Comparison of ENCODE assay signal across 17 cellular contexts in the genomic region with DNA sequence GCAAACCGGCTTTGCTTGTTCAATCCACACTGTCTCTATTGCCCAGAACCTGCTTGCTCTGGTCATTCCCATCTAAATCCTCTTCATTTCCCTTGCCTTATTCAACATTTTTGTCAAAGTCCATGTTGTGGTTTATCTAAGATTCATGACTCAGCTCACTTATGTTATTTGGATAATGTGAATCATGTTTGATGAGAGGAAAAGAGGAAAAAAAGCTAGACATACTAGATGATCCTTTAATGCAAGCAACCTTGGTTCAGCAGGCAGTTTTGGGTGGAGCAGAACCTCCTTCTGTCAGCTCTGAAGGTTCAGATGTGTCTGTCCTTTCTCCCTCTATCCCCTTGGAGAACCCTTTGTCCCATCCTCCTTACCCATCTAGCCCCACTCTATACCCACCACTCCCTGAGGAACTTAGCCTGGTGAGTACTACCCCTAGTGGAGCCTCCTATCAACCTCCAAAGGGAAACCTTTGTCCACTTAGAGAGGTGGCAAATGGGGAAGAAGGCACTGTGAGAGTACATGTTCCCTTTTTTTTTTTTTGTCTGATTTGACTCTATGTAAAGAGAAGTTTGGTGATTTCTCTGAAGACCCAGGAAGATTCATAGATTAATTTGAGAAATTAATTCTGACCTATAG. TPM values are rescaled to one million over a fixed set of nuclear protein-coding genes. Genes with fewer than 3 reads are reported as not detected.
DNase-seq lines count a peak whose midpoint lies in the region; ATAC-seq and TF ChIP-seq lines count a peak whose summit lies in the region.
"Had no signal": no experiment of that assay in that cellular context is flagged by ENCODE, and none has a peak within 500 bp of the region (broad histone marks: within the 10 kb centered on the region; RNA-seq: fewer than 3 reads in every experiment).

No MANE protein-coding gene starts in this region.

- H3K27me3 Mint-ChIP-seq in activated T-cell treated with anti-CD3 and anti-CD28 coated beads, Interleukin-2, amount 50 U/mL, for 72 hours (ENCODE audit: low read depth): no peaks in the 10 kb centered on the region
- H3K27me3 Mint-ChIP-seq: stimulated activated naive CD8-positive, alpha-beta T cell treated with anti-CD3 and anti-CD28 coated beads, Interleukin-15, Interleukin-2, amounts not matched to agents 100 ng/mL and 50 ng/mL, for 24 hours had no signal

- TF ChIP-seq CTCF in RWPE2 (IDR thresholded peaks at IDR 0.05; ENCODE audit: poor library complexity, severe bottlenecking): no peak
- no peak for TF ChIP-seq CTCF in fibroblast of the aortic adventitia (IDR thresholded peaks at IDR 0.05; ENCODE audit: insufficient read depth, low read length)
- no peak for TF ChIP-seq CTCF in tibial artery (IDR thresholded peaks at IDR 0.05)
- TF ChIP-seq CTCF in tibial nerve (IDR thresholded peaks at IDR 0.05): no peak

- peak overlapping the region; percentile 11 for H3K27ac Mint-ChIP-seq in activated T-cell treated with anti-CD3 and anti-CD28 coated beads, Interleukin-2, amount 50 U/mL, for 72 hours
- H3K27ac Mint-ChIP-seq: brain; stimulated activated naive CD8-positive, alpha-beta T cell treated with anti-CD3 and anti-CD28 coated beads, Interleukin-15, Interleukin-2, amounts not matched to agents 100 ng/mL and 50 ng/mL, for 24 hours had no signal

- no peak for TF ChIP-seq EP300 in tibial nerve (IDR thresholded peaks at IDR 0.05)

- H3K4me1 ChIP-seq in RWPE2 (ENCODE audit: insufficient read depth, poor library complexity, severe bottlenecking): peaks cover 5% of the 10 kb centered on the region
- H3K4me1 ChIP-seq in tibial artery: peaks cover 0 to 14% (median 7%) of the 10 kb centered on the region in 4 donors
- peaks cover 0 to 28% (median 8%) of the 10 kb centered on the region in 4 donors for H3K4me1 ChIP-seq in tibial nerve

- ATAC-seq in activated T-cell treated with anti-CD3 and anti-CD28 coated beads, Interleukin-2, amount 50 U/mL, for 72 hours (replicated peaks in 1 of 2): no peak
- peak; percentile 66 for ATAC-seq in RWPE2 (ENCODE audit: low read depth)
- ATAC-seq: HepG2, left colon had no signal

- no peaks in the 10 kb centered on the region for H3K9me3 Mint-ChIP-seq in activated T-cell treated with anti-CD3 and anti-CD28 coated beads, Interleukin-2, amount 50 U/mL, for 72 hours
- H3K9me3 Mint-ChIP-seq: brain had no signal

- H3K4me3 ChIP-seq in RWPE2 (ENCODE audit: severe bottlenecking) (no peak overlapping the region), fibroblast of the aortic adventitia (ENCODE audit: low read depth, low read length) (no peak overlapping the region), tibial artery (no peak overlapping the region), tibial nerve (no peak overlapping the region)
- H3K4me3 ChIP-seq: esophagus muscularis mucosa, ovary had no signal

- no peak overlapping the region for H3K27ac ChIP-seq in RWPE2 (ENCODE audit: poor library complexity, severe bottlenecking)
- no peak overlapping the region for H3K27ac ChIP-seq in substantia nigra (ENCODE audit: low read depth, low read length, poor library complexity, severe bottlenecking)
- H3K27ac ChIP-seq in tibial artery: no peak overlapping the region
- H3K27ac ChIP-seq in tibial nerve: no peak overlapping the region
- H3K27ac ChIP-seq: esophagus muscularis mucosa, ovary, WERI-Rb-1 had no signal

- peaks cover 1 to 6% of the 10 kb centered on the region in 2 donors for H3K36me3 Mint-ChIP-seq in activated T-cell treated with anti-CD3 and anti-CD28 coated beads, Interleukin-2, amount 50 U/mL, for 72 hours (ENCODE audit: insufficient read depth in 2 of 2)
- H3K36me3 Mint-ChIP-seq: brain had no signal

- H3K9me3 ChIP-seq in RWPE2 (ENCODE audit: severe bottlenecking) (no peaks in the 10 kb centered on the region), tibial artery (no peaks in the 10 kb centered on the region), tibial nerve (no peaks in the 10 kb centered on the region)
- H3K9me3 ChIP-seq: esophagus muscularis mucosa, ovary had no signal

- H3K27me3 ChIP-seq in RWPE2 (ENCODE audit: insufficient read depth, poor library complexity, severe bottlenecking) (no peaks in the 10 kb centered on the region), tibial artery (no peaks in the 10 kb centered on the region), tibial nerve (no peaks in the 10 kb centered on the region)
- H3K27me3 ChIP-seq: esophagus muscularis mucosa, ovary had no signal

- H3K36me3 ChIP-seq in RWPE2 (ENCODE audit: low read depth): no peaks in the 10 kb centered on the region
- H3K36me3 ChIP-seq in tibial artery: no peaks in the 10 kb centered on the region
- H3K36me3 ChIP-seq in tibial nerve: peaks cover 0 to 5% (median 0%) of the 10 kb centered on the region in 3 donors
- H3K36me3 ChIP-seq: esophagus muscularis mucosa, ovary, WERI-Rb-1 had no signal

- WGBS in tibial nerve, 2 donors: 95 to 100% methylated on average over 1 of the region's 1 CpG

- no peak for DNase-seq in activated T-cell treated with anti-CD3 and anti-CD28 coated beads, Interleukin-2, amount 50 U/mL, for 72 hours
- DNase-seq in activated T-cell treated with anti-CD3 and anti-CD28 coated beads for 4 hours: no peak
- DNase-seq in RWPE2 (ENCODE audit: low spot score): no peak
- DNase-seq in fibroblast of the aortic adventitia (ENCODE audit: low read depth): peak; percentile 42
- DNase-seq in substantia nigra (lab: John Stamatoyannopoulos, UW): no peak
- no peak for DNase-seq in cardiac septum (ENCODE audit: low spot score)
- no peak for DNase-seq in tibial artery
- DNase-seq in tibial nerve (ENCODE audit: low spot score in 2 of 2): no peak
- DNase-seq: left colon; NCI-H2107; ovary; stimulated activated CD4-positive, alpha-beta T cell treated with anti-CD3 and anti-CD28 coated beads, Interleukin-1b, Interleukin-23, amount 100 ng/mL, for 48 hours; WERI-Rb-1 had no signal

- TF ChIP-seq POLR2A in tibial nerve (IDR thresholded peaks at IDR 0.05): no peak

- intact Hi-C loops in cardiac septum (cut with DNase I): no loop called here
- intact Hi-C loops in tibial artery (cut with DNase I; ENCODE audit: low total_unique reads): no loop called here

- H3K4me3 Mint-ChIP-seq in activated T-cell treated with anti-CD3 and anti-CD28 coated beads, Interleukin-2, amount 50 U/mL, for 72 hours: no peak overlapping the region
- H3K4me3 Mint-ChIP-seq: brain; stimulated activated naive CD8-positive, alpha-beta T cell treated with anti-CD3 and anti-CD28 coated beads, Interleukin-15, Interleukin-2, amounts not matched to agents 100 ng/mL and 50 ng/mL, for 24 hours had no signal

- peaks cover 35% of the 10 kb centered on the region for H3K4me1 Mint-ChIP-seq in activated T-cell treated with anti-CD3 and anti-CD28 coated beads, Interleukin-2, amount 50 U/mL, for 72 hours (ENCODE audit: low read depth)

RNA-seq across cellular contexts. Expression of a gene that starts 2.1 kb away (rescaled TPM):
- 10 to 100 TPM; 16.4 to 27.0 TPM for total RNA-seq in activated T-cell treated with anti-CD3 and anti-CD28 coated beads, Interleukin-2, amount 50 U/mL, for 72 hours
- 22.6 and 39.4 TPM in 2 replicates for total RNA-seq in fibroblast of the aortic adventitia (ENCODE audit: low replicate concordance)
- 4.1 TPM for total RNA-seq in cardiac septum
- total RNA-seq in tibial nerve: 10 to 100 TPM; 10.3 to 19.0 (median 13.3) TPM
- total RNA-seq: HepG2 had no signal

RNA-seq across cellular contexts. Expression of a gene that starts 32.5 kb away (rescaled TPM):
- total RNA-seq in activated T-cell treated with anti-CD3 and anti-CD28 coated beads, Interleukin-2, amount 50 U/mL, for 72 hours: 10 to 100 TPM in 1 of 2 donors, 1 to 10 TPM in 1; 7.1 to 14.6 TPM
- total RNA-seq in fibroblast of the aortic adventitia (ENCODE audit: low replicate concordance): 18.3 and 57.5 TPM in 2 replicates
- total RNA-seq in cardiac septum: 2.8 TPM
- 10 to 100 TPM in 1 of 4 donors, 1 to 10 TPM in 3; 5.9 to 12.7 (median 7.1) TPM for total RNA-seq in tibial nerve
